1 cellular context compared by ENCODE assay signal in genomic region chr13:101576977-101577376, GRCh38.
TF ChIP-seq lines count a peak whose summit lies in the region.

No MANE protein-coding gene starts in this region.

TF ChIP-seq in HepG2, 621 proteins besides CTCF, POLR2A, EP300 and RAD21 (continued from another document and continues in another):
- TF ChIP-seq ZBTB4 (CRISPR knock-in tag; IDR thresholded peaks at IDR 0.05; ENCODE audit: borderline replicate concordance) (no peak), GPN1 (CRISPR knock-in tag; IDR thresholded peaks at IDR 0.05; ENCODE audit: borderline replicate concordance) (no peak), RXRB (CRISPR knock-in tag; IDR thresholded peaks at IDR 0.05; ENCODE audit: borderline replicate concordance) (peak; percentile 65), PITX1 (CRISPR knock-in tag; IDR thresholded peaks at IDR 0.05) (peak; percentile 66; the same call in 1 of the 2 replicates), MLX (CRISPR knock-in tag; IDR thresholded peaks at IDR 0.05) (peak; percentile 97), CEBPG (CRISPR knock-in tag; IDR thresholded peaks at IDR 0.05) (peak; percentile 77), CCDC6 (CRISPR knock-in tag; IDR thresholded peaks at IDR 0.05) (no peak), AKAP8 (CRISPR knock-in tag; IDR thresholded peaks at IDR 0.05) (no peak), ZNF576 (CRISPR knock-in tag; IDR thresholded peaks at IDR 0.05) (no peak), ZNF281 (CRISPR knock-in tag; IDR thresholded peaks at IDR 0.05; ENCODE audit: borderline replicate concordance) (no peak), GATAD1 (CRISPR knock-in tag; IDR thresholded peaks at IDR 0.05) (no peak), HNF1A (IDR thresholded peaks at IDR 0.05; ENCODE audit: low read depth) (0 out of 2 replicates have a peak, but pooled peaks have one; percentile 18), HNF1A (CRISPR knock-in tag; IDR thresholded peaks at IDR 0.05; ENCODE audit: borderline replicate concordance) (no peak), ZNF644 (CRISPR knock-in tag; IDR thresholded peaks at IDR 0.05; ENCODE audit: low read depth) (peak; percentile 66; the same call in 1 of the 2 replicates), ESRRA (CRISPR knock-in tag; IDR thresholded peaks at IDR 0.05; ENCODE audit: low read depth) (0 out of 2 replicates have a peak, but pooled peaks have one; percentile 20), TCF7L2 (IDR thresholded peaks at IDR 0.05; ENCODE audit: low read depth, low read length) (no peak), KLF13 (CRISPR knock-in tag; IDR thresholded peaks at IDR 0.05) (no peak), ATAD3A (CRISPR knock-in tag; IDR thresholded peaks at IDR 0.05) (no peak), SMAD9 (CRISPR knock-in tag; IDR thresholded peaks at IDR 0.05) (no peak), DPF2 (CRISPR knock-in tag; IDR thresholded peaks at IDR 0.05; ENCODE audit: borderline replicate concordance, low read depth) (0 out of 2 replicates have a peak, but pooled peaks have one; percentile 18), THAP11 (CRISPR knock-in tag; IDR thresholded peaks at IDR 0.05) (peak; percentile 57), TBX3 (IDR thresholded peaks at IDR 0.05; ENCODE audit: borderline replicate concordance) (peak; percentile 31; the same call in 1 of the 2 replicates), CEBPB (IDR thresholded peaks at IDR 0.05; ENCODE audit: borderline replicate concordance, low read depth, low read length) (peak; percentile 82), ZMYM4 (CRISPR knock-in tag; IDR thresholded peaks at IDR 0.05) (peak; percentile 48; the same call in 1 of the 2 replicates), MXD4 (CRISPR knock-in tag; IDR thresholded peaks at IDR 0.05) (no peak), FOXK1 (CRISPR knock-in tag; IDR thresholded peaks at IDR 0.05; ENCODE audit: borderline replicate concordance, low read depth) (peak; percentile 89), RARA (CRISPR knock-in tag; IDR thresholded peaks at IDR 0.05) (peak; percentile 56), SAP130 (CRISPR knock-in tag; IDR thresholded peaks at IDR 0.05; ENCODE audit: low read depth) (peak; percentile 24; the same call in 1 of the 2 replicates), FOXJ3 (CRISPR knock-in tag; IDR thresholded peaks at IDR 0.05; ENCODE audit: borderline replicate concordance) (peak; percentile 72; the same call in 1 of the 2 replicates), TCF7 (IDR thresholded peaks at IDR 0.05; ENCODE audit: low read depth) (peak; percentile 54), IKZF4 (CRISPR knock-in tag; IDR thresholded peaks at IDR 0.05; ENCODE audit: borderline replicate concordance, low read depth, not compliant biosample characterization) (no peak), PCBP2 (optimal IDR thresholded peaks at IDR 0.05; ENCODE audit: low read depth, low read length, poor library complexity, severe bottlenecking) (no peak), ZNF780A (CRISPR knock-in tag; IDR thresholded peaks at IDR 0.05) (no peak), KDM6A (CRISPR knock-in tag; IDR thresholded peaks at IDR 0.05; ENCODE audit: low read depth) (peak; percentile 68; the same call in 1 of the 2 replicates), ZNF264 (CRISPR knock-in tag; IDR thresholded peaks at IDR 0.05) (peak; percentile 33; the same call in 1 of the 2 replicates), ZNF484 (CRISPR knock-in tag; IDR thresholded peaks at IDR 0.05; ENCODE audit: borderline replicate concordance, low read depth) (no peak)
- TF ChIP-seq, protein P1, sequence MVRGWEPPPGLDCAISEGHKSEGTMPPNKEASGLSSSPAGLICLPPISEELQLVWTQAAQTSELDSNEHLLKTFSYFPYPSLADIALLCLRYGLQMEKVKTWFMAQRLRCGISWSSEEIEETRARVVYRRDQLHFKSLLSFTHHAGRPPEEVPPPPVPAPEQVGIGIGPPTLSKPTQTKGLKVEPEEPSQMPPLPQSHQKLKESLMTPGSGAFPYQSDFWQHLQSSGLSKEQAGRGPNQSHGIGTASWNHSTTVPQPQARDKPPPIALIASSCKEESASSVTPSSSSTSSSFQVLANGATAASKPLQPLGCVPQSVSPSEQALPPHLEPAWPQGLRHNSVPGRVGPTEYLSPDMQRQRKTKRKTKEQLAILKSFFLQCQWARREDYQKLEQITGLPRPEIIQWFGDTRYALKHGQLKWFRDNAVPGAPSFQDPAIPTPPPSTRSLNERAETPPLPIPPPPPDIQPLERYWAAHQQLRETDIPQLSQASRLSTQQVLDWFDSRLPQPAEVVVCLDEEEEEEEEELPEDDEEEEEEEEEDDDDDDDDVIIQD (CRISPR knock-in tag; IDR thresholded peaks at IDR 0.05; ENCODE audit: low read depth): peak; percentile 67; the same call in 1 of the 2 replicates
- TF ChIP-seq, protein P2, sequence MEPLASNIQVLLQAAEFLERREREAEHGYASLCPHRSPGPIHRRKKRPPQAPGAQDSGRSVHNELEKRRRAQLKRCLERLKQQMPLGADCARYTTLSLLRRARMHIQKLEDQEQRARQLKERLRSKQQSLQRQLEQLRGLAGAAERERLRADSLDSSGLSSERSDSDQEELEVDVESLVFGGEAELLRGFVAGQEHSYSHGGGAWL (CRISPR knock-in tag; IDR thresholded peaks at IDR 0.05): no peak
- TF ChIP-seq, protein P3, sequence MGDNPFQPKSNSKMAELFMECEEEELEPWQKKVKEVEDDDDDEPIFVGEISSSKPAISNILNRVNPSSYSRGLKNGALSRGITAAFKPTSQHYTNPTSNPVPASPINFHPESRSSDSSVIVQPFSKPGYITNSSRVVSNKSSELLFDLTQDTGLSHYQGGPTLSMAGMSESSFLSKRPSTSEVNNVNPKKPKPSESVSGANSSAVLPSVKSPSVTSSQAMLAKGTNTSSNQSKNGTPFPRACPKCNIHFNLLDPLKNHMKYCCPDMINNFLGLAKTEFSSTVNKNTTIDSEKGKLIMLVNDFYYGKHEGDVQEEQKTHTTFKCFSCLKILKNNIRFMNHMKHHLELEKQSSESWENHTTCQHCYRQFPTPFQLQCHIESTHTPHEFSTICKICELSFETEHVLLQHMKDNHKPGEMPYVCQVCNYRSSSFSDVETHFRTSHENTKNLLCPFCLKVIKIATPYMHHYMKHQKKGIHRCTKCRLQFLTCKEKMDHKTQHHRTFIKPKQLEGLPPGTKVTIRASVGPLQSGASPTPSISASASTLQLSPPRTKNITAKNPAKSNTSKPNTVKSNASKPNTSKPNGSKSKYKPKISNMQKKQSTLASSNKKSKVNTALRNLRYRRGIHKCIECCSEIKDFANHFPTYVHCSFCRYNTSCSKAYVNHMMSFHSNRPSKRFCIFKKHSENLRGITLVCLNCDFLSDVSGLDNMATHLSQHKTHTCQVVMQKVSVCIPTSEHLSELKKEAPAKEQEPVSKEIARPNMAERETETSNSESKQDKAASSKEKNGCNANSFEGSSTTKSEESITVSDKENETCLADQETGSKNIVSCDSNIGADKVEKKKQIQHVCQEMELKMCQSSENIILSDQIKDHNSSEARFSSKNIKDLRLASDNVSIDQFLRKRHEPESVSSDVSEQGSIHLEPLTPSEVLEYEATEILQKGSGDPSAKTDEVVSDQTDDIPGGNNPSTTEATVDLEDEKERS (CRISPR knock-in tag; IDR thresholded peaks at IDR 0.05): peak; percentile 60; the same call in 1 of the 2 replicates
- TF ChIP-seq, protein P4, sequence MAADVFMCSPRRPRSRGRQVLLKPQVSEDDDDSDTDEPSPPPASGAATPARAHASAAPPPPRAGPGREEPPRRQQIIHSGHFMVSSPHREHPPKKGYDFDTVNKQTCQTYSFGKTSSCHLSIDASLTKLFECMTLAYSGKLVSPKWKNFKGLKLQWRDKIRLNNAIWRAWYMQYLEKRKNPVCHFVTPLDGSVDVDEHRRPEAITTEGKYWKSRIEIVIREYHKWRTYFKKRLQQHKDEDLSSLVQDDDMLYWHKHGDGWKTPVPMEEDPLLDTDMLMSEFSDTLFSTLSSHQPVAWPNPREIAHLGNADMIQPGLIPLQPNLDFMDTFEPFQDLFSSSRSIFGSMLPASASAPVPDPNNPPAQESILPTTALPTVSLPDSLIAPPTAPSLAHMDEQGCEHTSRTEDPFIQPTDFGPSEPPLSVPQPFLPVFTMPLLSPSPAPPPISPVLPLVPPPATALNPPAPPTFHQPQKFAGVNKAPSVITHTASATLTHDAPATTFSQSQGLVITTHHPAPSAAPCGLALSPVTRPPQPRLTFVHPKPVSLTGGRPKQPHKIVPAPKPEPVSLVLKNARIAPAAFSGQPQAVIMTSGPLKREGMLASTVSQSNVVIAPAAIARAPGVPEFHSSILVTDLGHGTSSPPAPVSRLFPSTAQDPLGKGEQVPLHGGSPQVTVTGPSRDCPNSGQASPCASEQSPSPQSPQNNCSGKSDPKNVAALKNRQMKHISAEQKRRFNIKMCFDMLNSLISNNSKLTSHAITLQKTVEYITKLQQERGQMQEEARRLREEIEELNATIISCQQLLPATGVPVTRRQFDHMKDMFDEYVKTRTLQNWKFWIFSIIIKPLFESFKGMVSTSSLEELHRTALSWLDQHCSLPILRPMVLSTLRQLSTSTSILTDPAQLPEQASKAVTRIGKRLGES (CRISPR knock-in tag; IDR thresholded peaks at IDR 0.05; ENCODE audit: borderline replicate concordance): 0 out of 2 replicates have a peak, but pooled peaks have one; percentile 55
